In the genomic region with DNA sequence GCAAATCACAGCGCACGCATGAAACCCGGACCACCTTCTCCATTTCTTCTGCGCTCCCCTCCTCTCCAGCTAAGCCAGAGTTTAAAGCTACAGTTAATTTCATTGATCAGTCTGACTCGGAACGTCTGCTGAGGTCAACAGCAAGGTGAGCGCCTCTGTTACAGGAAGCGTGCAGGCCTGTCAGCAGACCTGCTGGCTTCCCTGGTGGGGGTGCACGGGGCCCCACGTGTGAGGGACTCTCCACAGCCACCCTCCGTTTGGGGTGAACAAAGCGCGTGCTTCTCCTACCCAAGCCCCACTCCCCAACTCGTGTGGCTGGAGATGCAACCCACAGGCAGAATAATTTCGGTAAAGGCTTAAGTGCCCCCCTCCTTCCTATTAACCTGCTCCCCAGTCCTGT, we compare ENCODE assay signal across 26 cellular contexts.
"Had no signal": no experiment of that assay in that cellular context is flagged by ENCODE, and none has a peak within 500 bp of the region (broad histone marks: within the 10 kb centered on the region; RNA-seq: fewer than 3 reads in every experiment).

No MANE protein-coding gene starts in this region.

- H3K9me3 ChIP-seq: adrenal gland, breast epithelium had no signal

- H3K27me3 ChIP-seq: SJSA1 had no signal

- H3K4me1 ChIP-seq: adrenal gland, breast epithelium, SJSA1 had no signal

- DNase-seq: activated CD4-positive, alpha-beta T cell treated with anti-CD3 and anti-CD28 coated beads for 48 hours; activated CD4-positive, alpha-beta T cell treated with anti-CD3 and anti-CD28 coated beads, Interleukin-2, amount 50 U/mL, for 4 hours; activated CD4-positive, CD25-positive, alpha-beta regulatory T cell treated with anti-CD3 and anti-CD28 coated beads, Interleukin-2, amount 50 U/mL, for 72 hours; activated CD8-positive, alpha-beta memory T cell treated with anti-CD3 and anti-CD28 coated beads, Interleukin-2, amount 50 U/mL, for 48 hours; activated CD8-positive, alpha-beta T cell treated with anti-CD3 and anti-CD28 coated beads, Interleukin-2, amount 10 ng/mL, durations not matched to agents 7 days and 5 days; activated naive CD4-positive, alpha-beta T cell treated with anti-CD3 and anti-CD28 coated beads, Interleukin-2, amount 50 U/mL, for 16 hours; activated naive CD8-positive, alpha-beta T cell treated with anti-CD3 and anti-CD28 coated beads, Interleukin-2, amount 10 ng/mL, durations not matched to agents 7 days and 5 days; activated T-cell treated with anti-CD3 and anti-CD28 coated beads, Interleukin-2, amount 50 U/mL, for 1 hour; adrenal gland; anterior cingulate cortex; central memory CD4-positive, alpha-beta T cell; IMR-90; Kasumi-1; KBM-7; NCI-H1694 treated with DMSO at 0.1 percent for 48 hours; NCI-H2081 treated with DMSO at 0.1 percent for 48 hours; NCI-H2171; NCI-H2227 treated with DMSO at 0.1 percent for 48 hours; NCI-H446 treated with DMSO at 0.1 percent for 48 hours; NCI-H524 treated with DMSO at 0.1 percent for 48 hours; NCI-H748 treated with DMSO at 0.1 percent for 48 hours; PC-3; SHP77 had no signal

- H3K27ac ChIP-seq: adrenal gland, breast epithelium, SJSA1 had no signal

- H3K4me3 ChIP-seq: adrenal gland, breast epithelium, SJSA1 had no signal

- H3K36me3 ChIP-seq: adrenal gland, breast epithelium, SJSA1 had no signal

- ATAC-seq: activated CD8-positive, alpha-beta T cell treated with anti-CD3 and anti-CD28 coated beads, Interleukin-2, amount 10 ng/mL, durations not matched to agents 7 days and 5 days; PC-3; WTC11 had no signal
